In the genomic region with DNA sequence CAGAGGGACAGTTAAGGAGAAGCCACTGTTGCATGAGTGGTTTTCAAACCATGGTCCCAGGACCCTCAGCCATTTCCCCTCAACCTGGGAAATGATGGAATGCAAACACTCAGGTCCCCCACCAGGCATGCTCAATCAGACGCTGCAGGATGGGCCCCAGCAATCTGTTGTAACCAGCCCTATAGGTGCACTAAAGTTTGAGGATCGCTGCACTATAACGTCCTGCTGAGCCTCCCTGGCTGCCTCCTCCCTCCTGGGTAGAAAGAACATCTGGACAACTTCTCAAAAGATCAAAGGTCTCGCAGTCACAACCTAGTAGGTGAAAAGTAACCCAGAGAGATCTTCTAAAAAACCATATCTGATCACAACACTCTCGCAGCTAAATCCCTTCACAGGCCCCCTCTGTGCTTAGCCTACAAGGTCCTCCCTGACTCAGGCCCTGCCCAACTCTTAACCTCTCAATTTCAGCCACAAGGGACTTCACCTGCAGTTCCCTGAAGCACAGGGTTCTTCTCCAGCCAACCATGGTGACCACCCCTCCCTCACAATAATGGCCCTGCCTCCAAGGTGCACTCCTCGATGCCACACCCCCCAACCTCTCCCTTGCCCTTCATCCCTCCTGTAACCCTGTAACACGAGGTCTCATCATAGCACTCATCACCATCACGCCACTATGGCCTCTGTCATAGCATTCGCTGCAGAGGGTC, we compare ENCODE assay signal across 9 cellular contexts. TPM values are rescaled to one million over a fixed set of nuclear protein-coding genes. Genes with fewer than 3 reads are reported as not detected.
DNase-seq lines count a peak whose midpoint lies in the region; FAIRE-seq and TF ChIP-seq lines count a peak whose summit lies in the region.
"Had no signal": no experiment of that assay in that cellular context is flagged by ENCODE, and none has a peak within 500 bp of the region (broad histone marks: within the 10 kb centered on the region; RNA-seq: fewer than 3 reads in every experiment).

No MANE protein-coding gene starts in this region.

- H3K9me3 ChIP-seq in muscle layer of duodenum (ENCODE audit: control insufficient read depth in 1 of 2, low read length in 2 of 2), result no peaks in the 10 kb centered on the region

- peak; percentile 73 for FAIRE-seq in GM12891 (lab: Jason Lieb, UNC)

- no peaks in the 10 kb centered on the region for H3K27me3 ChIP-seq in muscle layer of duodenum (ENCODE audit: low read depth, low read length)

- no peaks in the 10 kb centered on the region for H3K36me3 ChIP-seq in muscle layer of duodenum (ENCODE audit: control insufficient read depth in 1 of 2, insufficient read depth in 2 of 2, low read length in 2 of 2)

- peak overlapping the region; percentile 68 for H3K4me3 ChIP-seq in HFF-Myc (replicated peaks; ENCODE audit: low read depth, low read length)
- H3K4me3 ChIP-seq in muscle layer of duodenum (ENCODE audit: low read depth in 1 of 2, low read length in 2 of 2), result peak overlapping the region; percentile 82 to 86

- TF ChIP-seq CTCF in HFF-Myc (IDR thresholded peaks at IDR 0.05; ENCODE audit: low read depth, low read length, missing control alignments) (no peak), VCaP (conservative IDR thresholded peaks at IDR 0.05) (no peak)

- TF ChIP-seq POLR2A in GM12891 (IDR thresholded peaks at IDR 0.05; ENCODE audit: low read depth, low read length), result no peak

- peak overlapping the region; percentile 98; the same call in 1 of the 2 replicates for H3K27ac ChIP-seq in VCaP
- H3K27ac ChIP-seq in muscle layer of duodenum (ENCODE audit: low read length), result no peak overlapping the region

- peaks cover 5 to 33% of the 10 kb centered on the region in 2 donors for H3K4me1 ChIP-seq in muscle layer of duodenum (ENCODE audit: control insufficient read depth in 1 of 2, insufficient read depth in 2 of 2, low read length in 2 of 2)

- no peak for DNase-seq in GM12891 (ENCODE audit: insufficient read length, low spot score)
- DNase-seq in HFF-Myc (ENCODE audit: extremely low read depth, low read depth), result no peak
- no peak for DNase-seq in stimulated activated naive CD4-positive, alpha-beta T cell treated with Interleukin-2 at 50 U/mL for 16 hours (lab: John Stamatoyannopoulos, UW)
- no peak for DNase-seq in NCI-H82 treated with DMSO at 0.1 percent for 48 hours (lab: John Stamatoyannopoulos, UW; ENCODE audit: unreplicated experiment)
- DNase-seq in cerebellum (ENCODE audit: low spot score), result no peak
- no peak for DNase-seq in NCI-H1417 treated with DMSO at 0.1 percent for 48 hours (lab: John Stamatoyannopoulos, UW)
- DNase-seq: T-helper 17 cell had no signal

TF ChIP-seq in GM12891, 5 proteins besides CTCF, POLR2A, EP300 and RAD21:
- TF ChIP-seq SPI1 (IDR thresholded peaks at IDR 0.05; ENCODE audit: low read depth, low read length) (no peak), POU2F2 (IDR thresholded peaks at IDR 0.05; ENCODE audit: low read depth, low read length) (0 out of 2 replicates have a peak, but pooled peaks have one; percentile 36)

RNA-seq across cellular contexts. Expression of a gene that starts 3.5 kb away (rescaled TPM):
- polyA plus RNA-seq in GM12891 (2012; ENCODE audit: low read depth, missing spikeins), result 2.7 TPM
- 12.2 TPM for total RNA-seq in cerebellum
